Comparison of ENCODE assay signal across 1 cellular context in genomic region chrX:2261838-2262678, GRCh38.
TF ChIP-seq lines count a peak whose summit lies in the region.

No MANE protein-coding gene starts in this region.

TF ChIP-seq in SK-N-SH treated with all-trans-retinoic acid at 6 μM for 48 hours, 23 proteins besides CTCF, POLR2A, EP300 and RAD21 (continued from another document):
- no peak for TF ChIP-seq RARB (CRISPR knock-in tag; IDR thresholded peaks at IDR 0.05)
- TF ChIP-seq GLIS3 (CRISPR knock-in tag; IDR thresholded peaks at IDR 0.05), result no peak
- no peak for TF ChIP-seq ZC3H10 (CRISPR knock-in tag; IDR thresholded peaks at IDR 0.05)
- TF ChIP-seq ESRRG (CRISPR knock-in tag; IDR thresholded peaks at IDR 0.05), result no peak
- TF ChIP-seq TSHZ2 (CRISPR knock-in tag; IDR thresholded peaks at IDR 0.05), result no peak
- no peak for TF ChIP-seq ARNTL (CRISPR knock-in tag; IDR thresholded peaks at IDR 0.05; ENCODE audit: borderline replicate concordance, low read depth)
- TF ChIP-seq ZNF8 (CRISPR knock-in tag; IDR thresholded peaks at IDR 0.05), result no peak
- no peak for TF ChIP-seq SNAI2 (CRISPR knock-in tag; IDR thresholded peaks at IDR 0.05)
